Comparison of ENCODE assay signal across 8 cellular contexts in genomic region chr5:132963175-132964104, GRCh38. TPM values are rescaled to one million over a fixed set of nuclear protein-coding genes. Genes with fewer than 3 reads are reported as not detected.
DNase-seq lines count a peak whose midpoint lies in the region; ATAC-seq lines count a peak whose summit lies in the region.

Gene AFF4 (minus strand): TSS chr5:132963634. CDS start chr5:132937189, 26,445 bp downstream.

- no peaks in the 10 kb centered on the region for H3K9me3 Mint-ChIP-seq in activated CD4-positive, alpha-beta T cell treated with anti-CD3 and anti-CD28 coated beads, Interleukin-2, amount 10 ng/mL, durations not matched to agents 7 days and 5 days

- H3K4me3 Mint-ChIP-seq in activated CD4-positive, alpha-beta T cell treated with anti-CD3 and anti-CD28 coated beads, Interleukin-2, amount 10 ng/mL, durations not matched to agents 7 days and 5 days = peak within 1 kb of the TSS; percentile 95

- DNase-seq in Ammon's horn (ENCODE audit: low spot score) = peak; percentile 98
- peak; percentile 58 for DNase-seq in NCI-H510A treated with DMSO at 0.1 percent for 48 hours (lab: John Stamatoyannopoulos, UW)
- DNase-seq in activated CD4-positive, alpha-beta T cell treated with anti-CD3 and anti-CD28 coated beads, Interleukin-2, amount 10 ng/mL, durations not matched to agents 7 days and 5 days = peak; percentile 87
- peak; percentile 91 for DNase-seq in cortex of kidney (lab: John Stamatoyannopoulos, UW)
- peak; percentile 98 for DNase-seq in left lobe of liver (ENCODE audit: low spot score)
- peak; percentile 77 for DNase-seq in stimulated activated CD4-positive, alpha-beta T cell treated with anti-CD3 and anti-CD28 coated beads, Interleukin-2, amount 100 ng/mL, for 4 hours (ENCODE audit: low read depth)

- no peaks in the 10 kb centered on the region for H3K27me3 Mint-ChIP-seq in activated CD4-positive, alpha-beta T cell treated with anti-CD3 and anti-CD28 coated beads, Interleukin-2, amount 10 ng/mL, durations not matched to agents 7 days and 5 days

- CTCF ChIA-PET in activated CD4-positive, alpha-beta T cell treated with anti-CD3 and anti-CD28 coated beads, Interleukin-2, amount 10 ng/mL, durations not matched to agents 7 days and 5 days (lab: Charles Lee) = interaction anchor here (0.6 to 1.7 kb wide), 5 partner anchors 9 to 102 kb away, joined by 3 to 5 read pairs (median 4); no protein-coding TSS in a partner anchor

- ATAC-seq in GM19043 (IDR thresholded peaks at IDR 0.05; ENCODE audit: low read depth, unreplicated experiment) = peak; percentile 93
- ATAC-seq in HG03378 (IDR thresholded peaks at IDR 0.05; ENCODE audit: unreplicated experiment) = peak; percentile 86
- peak; percentile 92 for ATAC-seq in left lobe of liver

- H3K27ac Mint-ChIP-seq in activated CD4-positive, alpha-beta T cell treated with anti-CD3 and anti-CD28 coated beads, Interleukin-2, amount 10 ng/mL, durations not matched to agents 7 days and 5 days = peak within 1 kb of the TSS; percentile 99

- H3K4me1 Mint-ChIP-seq in activated CD4-positive, alpha-beta T cell treated with anti-CD3 and anti-CD28 coated beads, Interleukin-2, amount 10 ng/mL, durations not matched to agents 7 days and 5 days = peaks cover 23% of the 10 kb centered on the region

- peaks cover 18% of the 10 kb centered on the region for H3K36me3 Mint-ChIP-seq in activated CD4-positive, alpha-beta T cell treated with anti-CD3 and anti-CD28 coated beads, Interleukin-2, amount 10 ng/mL, durations not matched to agents 7 days and 5 days (ENCODE audit: low read depth)

- POLR2A ChIA-PET in activated CD4-positive, alpha-beta T cell treated with anti-CD3 and anti-CD28 coated beads, Interleukin-2, amount 10 ng/mL, durations not matched to agents 7 days and 5 days (lab: Charles Lee) = interaction anchor here (0.6 to 0.7 kb wide), 3 partner anchors 22 to 88 kb away, joined by 4 to 10 read pairs (median 5); partner anchors contain the start of gene HSPA4

RNA-seq across cellular contexts. Expression of gene AFF4, which starts in this region (rescaled TPM):
- total RNA-seq in activated CD4-positive, alpha-beta T cell treated with anti-CD3 and anti-CD28 coated beads, Interleukin-2, amount 10 ng/mL, durations not matched to agents 7 days and 5 days = 10 to 100 TPM; 33.9 to 40.0 TPM
- 17.4 TPM for total RNA-seq in left lobe of liver

Comparison
In these comparisons a context has a peak if more than half of its experiments do, and no peak if none do; other contexts are left out.
1. Peak in every context shown above with its lines: DNase-seq and ATAC-seq.